In genomic region chr7:5045558-5046396, GRCh38 we compare ENCODE assay signal across 8 cellular contexts. TPM values are rescaled to one million over a fixed set of nuclear protein-coding genes. Genes with fewer than 3 reads are reported as not detected.
A peak's percentile ranks its signal among the peaks of the same experiment; 100 is the strongest.
DNase-seq lines count a peak whose midpoint lies in the region; ATAC-seq and TF ChIP-seq lines count a peak whose summit lies in the region.

Gene RBAK, plus strand, starts transcription at chr7:5045860. Its CDS starts 2,217 bp downstream, at chr7:5048077.

- H3K27ac Mint-ChIP-seq in progenitor cell of endocrine pancreas = peak within 1 kb of the TSS; percentile 94

- H3K4me1 Mint-ChIP-seq in progenitor cell of endocrine pancreas (ENCODE audit: low read depth) = peaks cover 6% of the 10 kb centered on the region

- intact Hi-C loops in T-helper 1 cell treated with Interleukin-12 subunit alpha and Interleukin-12 subunit beta and Interleukin-4 antibody, amounts not matched to agents 30 ng/mL and 1 ng/mL, for 36 hours (cut with micrococcal nuclease) = loop anchor here (1.0 to 5.0 kb wide), 5 partner anchors 39 to 403 kb away; partner anchors contain the start of gene WIPI2
- intact Hi-C loops in left ventricle myocardium inferior (cut with micrococcal nuclease) = no loop called here

- H3K9me3 ChIP-seq in left ventricle myocardium inferior (replicated peaks) = peaks cover 6% of the 10 kb centered on the region

- peak; percentile 98 for ATAC-seq in HG02870 (IDR thresholded peaks at IDR 0.05; ENCODE audit: unreplicated experiment)

- peaks cover 25% of the 10 kb centered on the region for H3K4me1 ChIP-seq in left ventricle myocardium inferior

- H3K27me3 Mint-ChIP-seq in progenitor cell of endocrine pancreas = peaks cover 14% of the 10 kb centered on the region

- H3K9me3 Mint-ChIP-seq in progenitor cell of endocrine pancreas (ENCODE audit: low read depth) = peaks cover 28% of the 10 kb centered on the region

- DNase-seq in NCI-H1694 (lab: John Stamatoyannopoulos, UW) (peak; percentile 73), amniotic stem cell (lab: John Stamatoyannopoulos, UW) (peak; percentile 84), left ventricle myocardium inferior (peak; percentile 95), progenitor cell of endocrine pancreas (ENCODE audit: low spot score, unreplicated experiment) (peak; percentile 88), ureter (ENCODE audit: low spot score) (peak; percentile 94)

- no peaks in the 10 kb centered on the region for H3K27me3 ChIP-seq in left ventricle myocardium inferior (ENCODE audit: low read depth)

- peak within 1 kb of the TSS; percentile 89 for H3K27ac ChIP-seq in left ventricle myocardium inferior (replicated peaks)

- H3K36me3 Mint-ChIP-seq in progenitor cell of endocrine pancreas (ENCODE audit: insufficient read depth) = peaks cover 37% of the 10 kb centered on the region

- peaks cover 28% of the 10 kb centered on the region for H3K36me3 ChIP-seq in left ventricle myocardium inferior

- TF ChIP-seq CTCF in left ventricle myocardium inferior (IDR thresholded peaks at IDR 0.05; ENCODE audit: borderline replicate concordance) = no peak
- no peak for TF ChIP-seq CTCF in progenitor cell of endocrine pancreas (IDR thresholded peaks at IDR 0.05; ENCODE audit: unreplicated experiment)

- H3K4me3 ChIP-seq in left ventricle myocardium inferior = peak within 1 kb of the TSS; percentile 92

- peak within 1 kb of the TSS; percentile 88 for H3K4me3 Mint-ChIP-seq in progenitor cell of endocrine pancreas (ENCODE audit: low read depth)

- peak; percentile 87 for TF ChIP-seq POLR2A in GM15510 (IDR thresholded peaks at IDR 0.05; ENCODE audit: borderline replicate concordance, extremely low read depth, insufficient read length)

RNA-seq across cellular contexts. Expression of gene RBAK, which starts in this region (rescaled TPM):
- total RNA-seq in T-helper 1 cell treated with Interleukin-12 subunit alpha and Interleukin-12 subunit beta and Interleukin-4 antibody, amounts not matched to agents 30 ng/mL and 1 ng/mL, for 36 hours = 14.3 and 14.4 TPM in 2 replicates
- total RNA-seq in left ventricle myocardium inferior (8.4 TPM), progenitor cell of endocrine pancreas (20.0 and 21.3 TPM in 2 replicates), ureter (16.4 TPM)

Comparison
In these comparisons a context has a peak if more than half of its experiments do, and no peak if none do; other contexts are left out.
1. Peak in every context shown above with its lines: DNase-seq, ATAC-seq, H3K4me3 ChIP-seq and H3K27ac ChIP-seq.